Comparison of ENCODE assay signal across 16 cellular contexts in genomic region chr20:57794600-57795346, GRCh38.
DNase-seq lines count a peak whose midpoint lies in the region; ATAC-seq, FAIRE-seq and TF ChIP-seq lines count a peak whose summit lies in the region.
"Had no signal": no experiment of that assay in that cellular context is flagged by ENCODE, and none has a peak within 500 bp of the region (broad histone marks: within the 10 kb centered on the region; RNA-seq: fewer than 3 reads in every experiment).

No MANE protein-coding gene starts in this region.

- no peak overlapping the region for H2BK5ac ChIP-seq in H9 (ENCODE audit: insufficient read length, low read length)

- peak overlapping the region; percentile 68 for H3K14ac ChIP-seq in H9 (ENCODE audit: insufficient read depth, low read length)

- no peak for FAIRE-seq in RCC 7860 (lab: Jason Lieb, UNC)

- H3K4me1 Mint-ChIP-seq in H9 = peaks cover 0 to 3% of the 10 kb centered on the region in 2 experiments; a peak in 2 of 4 replicates
- H3K4me1 Mint-ChIP-seq in natural killer cell treated with Interleukin-12 subunit alpha and Interleukin-12 subunit beta and Interleukin-15 and Interleukin-18, amount 100 ng/mL, for 72 hours (ENCODE audit: low read depth in 2 of 2) = no peaks in the 10 kb centered on the region

- DNase-seq in A172 (ENCODE audit: low spot score) (peak; percentile 92), H9 (no peak), RCC 7860 (ENCODE audit: low spot score) (peak; percentile 92), kidney epithelial cell (ENCODE audit: low read depth) (peak; percentile 74), retina (no peak)
- no peak for DNase-seq in natural killer cell treated with Interleukin-12 subunit alpha and Interleukin-12 subunit beta and Interleukin-15 and Interleukin-18, amount 100 ng/mL, for 72 hours (ENCODE audit: low spot score)
- DNase-seq in stimulated activated CD4-positive, alpha-beta T cell treated with anti-CD3 and anti-CD28 coated beads, Interleukin-1b, Interleukin-23, amount 100 ng/mL, for 48 hours = no peak
- DNase-seq: activated CD4-positive, alpha-beta T cell treated with anti-CD3 and anti-CD28 coated beads for 48 hours; hypothalamus; NCI-H1048; stimulated activated CD4-positive, alpha-beta T cell treated with anti-CD3 and anti-CD28 coated beads, Interleukin-12 subunit alpha, Interleukin-12 subunit beta, amount 100 ng/mL, for 4 hours had no signal

- H4K20me1 ChIP-seq in H9 (ENCODE audit: control insufficient read depth, insufficient read depth, insufficient read length) = no peaks in the 10 kb centered on the region

- no peaks in the 10 kb centered on the region for H3K79me2 ChIP-seq in H9 (ENCODE audit: insufficient read depth, low read length)

- H4K5ac ChIP-seq in H9 (ENCODE audit: insufficient read length, low read depth, low read length) = no peak overlapping the region

- H3K23me2 ChIP-seq in H9 (ENCODE audit: insufficient read length, low read depth, low read length, poor library complexity, severe bottlenecking) = no peaks in the 10 kb centered on the region

- H3K4ac ChIP-seq in H9 (ENCODE audit: low read depth, low read length) = no peak overlapping the region

- no peak overlapping the region for H3K9ac ChIP-seq in H9 (ENCODE audit: extremely low read depth, insufficient read length, low read length)

- no peak overlapping the region for H3K27ac Mint-ChIP-seq in H9
- no peak overlapping the region for H3K27ac Mint-ChIP-seq in natural killer cell treated with Interleukin-12 subunit alpha and Interleukin-12 subunit beta and Interleukin-15 and Interleukin-18, amount 100 ng/mL, for 72 hours
- H3K27ac Mint-ChIP-seq: dendritic cell treated with granulocyte-macrophage colony-stimulating factor and Interleukin-4, amounts not matched to agents 40 ng/mL and 50 ng/mL, for 4 days; T-helper 2 cell treated with Interferon-gamma antibody and Interleukin-4, amounts not matched to agents 5 μg/mL and 100 μg/mL, for 36 hours had no signal

- no peak overlapping the region; the same call in 1 of the 2 replicates for H2BK15ac ChIP-seq in H9 (ENCODE audit: low read depth, low read length)

- no peak overlapping the region for H3K4me3 Mint-ChIP-seq in H9
- H3K4me3 Mint-ChIP-seq in natural killer cell treated with Interleukin-12 subunit alpha and Interleukin-12 subunit beta and Interleukin-15 and Interleukin-18, amount 100 ng/mL, for 72 hours = no peak overlapping the region
- H3K4me3 Mint-ChIP-seq: dendritic cell treated with granulocyte-macrophage colony-stimulating factor and Interleukin-4, amounts not matched to agents 40 ng/mL and 50 ng/mL, for 4 days; T-helper 2 cell treated with Interferon-gamma antibody and Interleukin-4, amounts not matched to agents 5 μg/mL and 100 μg/mL, for 36 hours had no signal

- H3K9me3 Mint-ChIP-seq in H9 = peaks cover 0 to 5% of the 10 kb centered on the region in 2 experiments; a peak in 2 of 5 replicates
- H3K9me3 Mint-ChIP-seq in natural killer cell treated with Interleukin-12 subunit alpha and Interleukin-12 subunit beta and Interleukin-15 and Interleukin-18, amount 100 ng/mL, for 72 hours = no peaks in the 10 kb centered on the region
- H3K9me3 Mint-ChIP-seq: T-helper 2 cell treated with Interferon-gamma antibody and Interleukin-4, amounts not matched to agents 5 μg/mL and 100 μg/mL, for 36 hours had no signal

- no peak overlapping the region for H3T11ph ChIP-seq in H9 (ENCODE audit: low read length)

- H3K27me3 Mint-ChIP-seq in H9 (ENCODE audit: low read depth) = no peaks in the 10 kb centered on the region; the same call in 1 of the 2 replicates
- H3K27me3 Mint-ChIP-seq in natural killer cell treated with Interleukin-12 subunit alpha and Interleukin-12 subunit beta and Interleukin-15 and Interleukin-18, amount 100 ng/mL, for 72 hours = peaks cover 15 to 30% of the 10 kb centered on the region in 2 donors
- H3K27me3 Mint-ChIP-seq: dendritic cell treated with granulocyte-macrophage colony-stimulating factor and Interleukin-4, amounts not matched to agents 40 ng/mL and 50 ng/mL, for 4 days had no signal

- no peaks in the 10 kb centered on the region for H3K36me3 Mint-ChIP-seq in H9 (ENCODE audit: insufficient read depth in 1 of 3, low read depth in 3 of 3)
- H3K36me3 Mint-ChIP-seq in natural killer cell treated with Interleukin-12 subunit alpha and Interleukin-12 subunit beta and Interleukin-15 and Interleukin-18, amount 100 ng/mL, for 72 hours = no peaks in the 10 kb centered on the region

- no peaks in the 10 kb centered on the region; the same call in 1 of the 2 replicates for H3K4me1 ChIP-seq in H9 (ENCODE audit: insufficient read depth, low read length)

- H3K36me3 ChIP-seq in kidney epithelial cell (ENCODE audit: control insufficient read depth, insufficient read depth, low read length) = no peaks in the 10 kb centered on the region

- H3K27me3 ChIP-seq in H9 (ENCODE audit: insufficient read depth, low read length) (no peaks in the 10 kb centered on the region), kidney epithelial cell (ENCODE audit: control insufficient read depth, insufficient read depth, low read length) (no peaks in the 10 kb centered on the region)

- H3K23ac ChIP-seq in H9 (ENCODE audit: insufficient read length, low read depth, low read length) = no peak overlapping the region

- ATAC-seq in natural killer cell treated with Interleukin-12 subunit alpha and Interleukin-12 subunit beta and Interleukin-15 and Interleukin-18, amount 100 ng/mL, for 72 hours = no peak
- ATAC-seq in GM21576 (IDR thresholded peaks at IDR 0.05; ENCODE audit: unreplicated experiment) = no peak

- H3K56ac ChIP-seq in H9 (ENCODE audit: insufficient read length, low read depth, low read length) = no peak overlapping the region

- no peaks in the 10 kb centered on the region for H3K79me1 ChIP-seq in H9 (ENCODE audit: insufficient read depth, low read depth, low read length, poor library complexity, severe bottlenecking)

- H2AFZ ChIP-seq in H9 (ENCODE audit: low read length) = no peak overlapping the region

- H4K8ac ChIP-seq in H9 (replicated peaks; ENCODE audit: insufficient read length, low read depth, low read length) = no peak overlapping the region

- no peak overlapping the region for H3K27ac ChIP-seq in H9 (ENCODE audit: insufficient read length, low read depth, low read length)
- H3K27ac ChIP-seq: RWPE1 had no signal

- H2BK120ac ChIP-seq in H9 (ENCODE audit: low read depth, low read length, poor library complexity, severe bottlenecking) = no peak overlapping the region

- H3K4me2 ChIP-seq in H9 (ENCODE audit: insufficient read depth, insufficient read length, low read length) = no peak overlapping the region

- no peak overlapping the region for H4K91ac ChIP-seq in H9 (ENCODE audit: insufficient read length, low read depth, low read length)

- no peak overlapping the region for H2AK5ac ChIP-seq in H9 (ENCODE audit: insufficient read length, low read length)

- TF ChIP-seq CTCF in H9 (conservative IDR thresholded peaks at IDR 0.05) (no peak), kidney epithelial cell (IDR thresholded peaks at IDR 0.05; ENCODE audit: insufficient read depth, low read length, poor library complexity, severe bottlenecking) (no peak)

- no CpG with 5 or more reads among the region's 21 CpGs for WGBS in H9 (ENCODE audit: extremely low coverage, insufficient read length, low lambda C conversion rate)

- H3K18ac ChIP-seq in H9 (ENCODE audit: insufficient read length, low read depth, low read length) = no peak overlapping the region

- H2BK20ac ChIP-seq in H9 (ENCODE audit: low read depth, low read length, poor library complexity, severe bottlenecking) = no peak overlapping the region

- H2BK12ac ChIP-seq in H9 (ENCODE audit: insufficient read length, low read depth, low read length) = no peak overlapping the region

- H3K4me3 ChIP-seq in kidney epithelial cell (ENCODE audit: low read depth, low read length) = no peak overlapping the region
- H3K4me3 ChIP-seq: lung had no signal

- no peaks in the 10 kb centered on the region for H3K9me3 ChIP-seq in H9 (ENCODE audit: control insufficient read depth, low read depth, low read length)

Comparison
In these comparisons a context has a peak if more than half of its experiments do, and no peak if none do; other contexts are left out.
1. DNase-seq: peak in A172 (single experiment), RCC 7860 (single experiment) and kidney epithelial cell (single experiment); none in H9 (single experiment), natural killer cell treated with Interleukin-12 subunit alpha and Interleukin-12 subunit beta and Interleukin-15 and Interleukin-18, amount 100 ng/mL, for 72 hours (single experiment), stimulated activated CD4-positive, alpha-beta T cell treated with anti-CD3 and anti-CD28 coated beads, Interleukin-1b, Interleukin-23, amount 100 ng/mL, for 48 hours (single experiment) and retina (single experiment).